ENCODE assay signal across 37 cellular contexts in the genomic region with DNA sequence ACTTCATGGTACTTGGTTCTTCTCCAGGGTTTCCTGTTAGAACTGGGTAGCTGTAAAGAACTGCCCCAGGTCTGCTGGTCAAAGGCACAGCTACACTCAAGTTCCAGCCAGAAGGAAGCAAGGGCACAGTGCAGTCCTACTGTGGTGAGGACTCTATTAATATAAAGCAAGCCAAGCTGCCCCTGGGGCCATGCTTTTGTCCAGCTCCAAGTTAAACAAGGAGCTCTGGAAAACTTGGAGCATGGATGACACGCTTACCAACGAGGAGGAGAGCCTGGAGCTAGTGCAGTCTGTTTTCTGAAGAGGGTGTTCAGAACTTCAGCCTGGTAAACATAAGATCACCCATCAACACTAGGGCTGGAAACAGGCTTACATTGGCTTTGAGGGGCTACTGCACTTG. TPM values are rescaled to one million over a fixed set of nuclear protein-coding genes. Genes with fewer than 3 reads are reported as not detected.
"Had no signal": no experiment of that assay in that cellular context is flagged by ENCODE, and none has a peak within 500 bp of the region (broad histone marks: within the 10 kb centered on the region; RNA-seq: fewer than 3 reads in every experiment).

No MANE protein-coding gene starts in this region.

- H3K4me3 Mint-ChIP-seq: activated CD4-positive, alpha-beta memory T cell treated with anti-CD3 and anti-CD28 coated beads, Interleukin-2, amount 10 ng/mL, durations not matched to agents 7 days and 5 days; activated CD8-positive, alpha-beta memory T cell treated with anti-CD3 and anti-CD28 coated beads, Interleukin-2, amount 10 ng/mL, durations not matched to agents 7 days and 5 days; activated naive CD8-positive, alpha-beta T cell treated with anti-CD3 and anti-CD28 coated beads for 36 hours; IgD-negative memory B cell had no signal

- H3K27ac Mint-ChIP-seq: activated CD4-positive, alpha-beta memory T cell treated with anti-CD3 and anti-CD28 coated beads, Interleukin-2, amount 10 ng/mL, durations not matched to agents 7 days and 5 days; activated CD8-positive, alpha-beta memory T cell treated with anti-CD3 and anti-CD28 coated beads, Interleukin-2, amount 10 ng/mL, durations not matched to agents 7 days and 5 days; activated naive CD8-positive, alpha-beta T cell treated with anti-CD3 and anti-CD28 coated beads for 36 hours; IgD-negative memory B cell had no signal

- H3K4me1 Mint-ChIP-seq: activated CD8-positive, alpha-beta memory T cell treated with anti-CD3 and anti-CD28 coated beads, Interleukin-2, amount 10 ng/mL, durations not matched to agents 7 days and 5 days; activated naive CD8-positive, alpha-beta T cell treated with anti-CD3 and anti-CD28 coated beads for 36 hours had no signal

- H3K36me3 Mint-ChIP-seq: activated naive CD8-positive, alpha-beta T cell treated with anti-CD3 and anti-CD28 coated beads for 36 hours had no signal

- H3K9me3 Mint-ChIP-seq: activated CD4-positive, alpha-beta memory T cell treated with anti-CD3 and anti-CD28 coated beads, Interleukin-2, amount 10 ng/mL, durations not matched to agents 7 days and 5 days; activated naive CD8-positive, alpha-beta T cell treated with anti-CD3 and anti-CD28 coated beads for 36 hours had no signal

- DNase-seq: activated CD4-positive, alpha-beta memory T cell treated with anti-CD3 and anti-CD28 coated beads, Interleukin-2, amount 10 ng/mL, durations not matched to agents 7 days and 5 days; activated CD4-positive, alpha-beta T cell treated with anti-CD3 and anti-CD28 coated beads for 1 hour; activated CD4-positive, alpha-beta T cell treated with anti-CD3 and anti-CD28 coated beads for 48 hours; activated CD4-positive, CD25-positive, alpha-beta regulatory T cell; activated CD8-positive, alpha-beta memory T cell treated with anti-CD3 and anti-CD28 coated beads for 24 hours; activated CD8-positive, alpha-beta memory T cell treated with anti-CD3 and anti-CD28 coated beads, Interleukin-2, amount 10 ng/mL, durations not matched to agents 7 days and 5 days; activated CD8-positive, alpha-beta memory T cell treated with anti-CD3 and anti-CD28 coated beads, Interleukin-2, amount 50 U/mL, for 48 hours; activated effector memory CD4-positive, alpha-beta T cell treated with anti-CD3 and anti-CD28 coated beads, Interleukin-2, amount 50 U/mL, for 16 hours; activated naive CD4-positive, alpha-beta T cell; activated naive CD4-positive, alpha-beta T cell treated with anti-CD3 and anti-CD28 coated beads, Interleukin-2, amount 50 U/mL, for 16 hours; activated naive CD8-positive, alpha-beta T cell treated with anti-CD3 and anti-CD28 coated beads for 36 hours; activated T-cell treated with anti-CD3 and anti-CD28 coated beads, Interleukin-2, amount 50 U/mL, for 48 hours; amniotic stem cell; Karpas-422; KBM-7; NCI-H1105; NCI-H1417 treated with DMSO at 0.1 percent for 48 hours; NCI-H1930; NCI-H345; NCI-H524 treated with DMSO at 0.1 percent for 48 hours; NCI-H748 treated with DMSO at 0.1 percent for 48 hours; NK-92 treated with Interleukin-12 subunit alpha and Interleukin-12 subunit beta, amount 100 ng/mL, for 24 hours; PC-9; SIG-M5; SW 1271; T1000 had no signal

- H3K27ac ChIP-seq: cardiac muscle cell, PC-9, RWPE1, WERI-Rb-1 had no signal

- H3K36me3 ChIP-seq: cardiac muscle cell, WERI-Rb-1 had no signal

- H2AFZ ChIP-seq: PC-9 had no signal

- H3K4me3 ChIP-seq: cardiac muscle cell, PC-9 had no signal

- H3K4me2 ChIP-seq: PC-9 had no signal

RNA-seq across cellular contexts. Expression of a gene that starts 4.0 kb away (rescaled TPM):
- total RNA-seq: activated CD4-positive, alpha-beta memory T cell treated with anti-CD3 and anti-CD28 coated beads, Interleukin-2, amount 10 ng/mL, durations not matched to agents 7 days and 5 days; activated CD8-positive, alpha-beta memory T cell treated with anti-CD3 and anti-CD28 coated beads, Interleukin-2, amount 10 ng/mL, durations not matched to agents 7 days and 5 days; activated naive CD8-positive, alpha-beta T cell treated with anti-CD3 and anti-CD28 coated beads for 36 hours; MCF 10A; NCI-H460; OCI-LY7; PC-9; Right ventricle myocardium inferior; SK-MEL-5; T-helper 1 cell treated with Interleukin-12 subunit alpha and Interleukin-12 subunit beta and Interleukin-4 antibody, amounts not matched to agents 30 ng/mL and 1 ng/mL, for 36 hours; T-helper 2 cell treated with Interferon-gamma antibody and Interleukin-4, amounts not matched to agents 100 ng/mL and 5 ng/mL, for 36 hours had no signal
- polyA plus RNA-seq: cardiac muscle cell, IgD-negative memory B cell had no signal
